2 cellular contexts compared by ENCODE assay signal in the genomic region with DNA sequence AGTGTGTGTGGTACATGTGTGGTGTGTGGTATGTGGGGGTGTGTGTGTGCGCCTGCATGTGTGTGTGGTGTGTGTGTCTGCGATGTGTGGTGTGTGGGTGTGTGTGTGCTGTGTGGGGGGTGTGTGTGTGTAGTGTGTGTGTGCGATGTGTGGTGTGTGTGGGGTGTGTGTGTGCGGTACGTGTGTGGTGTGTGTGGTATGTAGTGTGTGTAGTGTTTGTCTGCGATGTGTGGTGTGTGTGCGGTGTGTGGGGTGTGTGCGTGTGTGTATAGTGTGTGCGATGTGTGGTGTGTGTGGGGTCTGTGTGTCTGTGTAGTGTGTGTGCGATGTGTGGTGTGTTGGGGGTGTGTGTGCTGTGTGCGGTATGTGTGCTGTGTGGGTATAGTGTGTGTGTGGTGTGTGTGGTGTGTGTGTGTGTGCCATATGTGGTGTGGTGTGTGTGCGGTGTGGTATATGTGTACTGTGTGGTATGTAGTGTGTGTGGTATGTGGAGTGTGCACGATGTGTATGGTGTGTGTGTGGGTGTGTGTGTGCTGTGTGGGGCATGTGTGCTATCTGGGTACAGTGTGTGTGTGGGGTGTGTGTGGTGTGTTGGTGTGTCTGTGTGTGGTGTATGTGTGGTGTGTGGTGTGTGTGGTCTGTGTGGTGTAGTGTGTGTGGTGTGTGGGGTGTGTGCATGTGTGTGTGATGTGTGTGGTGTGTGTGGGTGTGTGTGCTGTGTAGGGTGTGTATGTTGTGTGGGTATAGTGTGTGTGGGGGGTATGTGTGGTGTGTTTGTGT.
A peak's percentile ranks its signal among the peaks of the same experiment; 100 is the strongest.
TF ChIP-seq lines count a peak whose summit lies in the region.

No MANE protein-coding gene starts in this region.

TF ChIP-seq in HEK293, 187 proteins besides CTCF, POLR2A, EP300 and RAD21 (continues in another document):
- peak; percentile 8; the same call in 1 of the 2 replicates for TF ChIP-seq SALL2 (tag by site-specific recombination; IDR thresholded peaks at IDR 0.05; ENCODE audit: borderline replicate concordance)
- TF ChIP-seq ZNF830 (tag by site-specific recombination; IDR thresholded peaks at IDR 0.05; ENCODE audit: low read depth): no peak
- peak; percentile 60; the same call in 1 of the 2 replicates for TF ChIP-seq ZNF211 (tag by site-specific recombination; IDR thresholded peaks at IDR 0.05; ENCODE audit: low read depth)
- TF ChIP-seq ZNF175 (tag by site-specific recombination; IDR thresholded peaks at IDR 0.05): peak; percentile 17; the same call in 1 of the 2 replicates
- peak; percentile 45 for TF ChIP-seq ZSCAN23 (tag by site-specific recombination; IDR thresholded peaks at IDR 0.05)
- TF ChIP-seq ZNF133 (tag by site-specific recombination; IDR thresholded peaks at IDR 0.05): 0 out of 2 replicates have a peak, but pooled peaks have one; percentile 21
- TF ChIP-seq ZNF561 (tag by site-specific recombination; IDR thresholded peaks at IDR 0.05; ENCODE audit: borderline replicate concordance): no peak
- TF ChIP-seq, protein P1, sequence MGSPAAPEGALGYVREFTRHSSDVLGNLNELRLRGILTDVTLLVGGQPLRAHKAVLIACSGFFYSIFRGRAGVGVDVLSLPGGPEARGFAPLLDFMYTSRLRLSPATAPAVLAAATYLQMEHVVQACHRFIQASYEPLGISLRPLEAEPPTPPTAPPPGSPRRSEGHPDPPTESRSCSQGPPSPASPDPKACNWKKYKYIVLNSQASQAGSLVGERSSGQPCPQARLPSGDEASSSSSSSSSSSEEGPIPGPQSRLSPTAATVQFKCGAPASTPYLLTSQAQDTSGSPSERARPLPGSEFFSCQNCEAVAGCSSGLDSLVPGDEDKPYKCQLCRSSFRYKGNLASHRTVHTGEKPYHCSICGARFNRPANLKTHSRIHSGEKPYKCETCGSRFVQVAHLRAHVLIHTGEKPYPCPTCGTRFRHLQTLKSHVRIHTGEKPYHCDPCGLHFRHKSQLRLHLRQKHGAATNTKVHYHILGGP (tag by site-specific recombination; IDR thresholded peaks at IDR 0.05): peak; percentile 7; the same call in 1 of the 2 replicates
- TF ChIP-seq, protein P2, sequence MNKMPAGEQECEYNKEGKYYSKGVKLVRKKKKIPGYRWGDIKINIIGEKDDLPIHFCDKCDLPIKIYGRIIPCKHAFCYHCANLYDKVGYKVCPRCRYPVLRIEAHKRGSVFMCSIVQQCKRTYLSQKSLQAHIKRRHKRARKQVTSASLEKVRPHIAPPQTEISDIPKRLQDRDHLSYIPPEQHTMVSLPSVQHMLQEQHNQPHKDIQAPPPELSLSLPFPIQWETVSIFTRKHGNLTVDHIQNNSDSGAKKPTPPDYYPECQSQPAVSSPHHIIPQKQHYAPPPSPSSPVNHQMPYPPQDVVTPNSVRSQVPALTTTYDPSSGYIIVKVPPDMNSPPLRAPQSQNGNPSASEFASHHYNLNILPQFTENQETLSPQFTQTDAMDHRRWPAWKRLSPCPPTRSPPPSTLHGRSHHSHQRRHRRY (tag by site-specific recombination; IDR thresholded peaks at IDR 0.05): 0 out of 2 replicates have a peak, but pooled peaks have one; percentile 27
- peak; percentile 30; the same call in 1 of the 2 replicates for TF ChIP-seq ZNF701 (tag by site-specific recombination; IDR thresholded peaks at IDR 0.05)
- TF ChIP-seq, protein P3, sequence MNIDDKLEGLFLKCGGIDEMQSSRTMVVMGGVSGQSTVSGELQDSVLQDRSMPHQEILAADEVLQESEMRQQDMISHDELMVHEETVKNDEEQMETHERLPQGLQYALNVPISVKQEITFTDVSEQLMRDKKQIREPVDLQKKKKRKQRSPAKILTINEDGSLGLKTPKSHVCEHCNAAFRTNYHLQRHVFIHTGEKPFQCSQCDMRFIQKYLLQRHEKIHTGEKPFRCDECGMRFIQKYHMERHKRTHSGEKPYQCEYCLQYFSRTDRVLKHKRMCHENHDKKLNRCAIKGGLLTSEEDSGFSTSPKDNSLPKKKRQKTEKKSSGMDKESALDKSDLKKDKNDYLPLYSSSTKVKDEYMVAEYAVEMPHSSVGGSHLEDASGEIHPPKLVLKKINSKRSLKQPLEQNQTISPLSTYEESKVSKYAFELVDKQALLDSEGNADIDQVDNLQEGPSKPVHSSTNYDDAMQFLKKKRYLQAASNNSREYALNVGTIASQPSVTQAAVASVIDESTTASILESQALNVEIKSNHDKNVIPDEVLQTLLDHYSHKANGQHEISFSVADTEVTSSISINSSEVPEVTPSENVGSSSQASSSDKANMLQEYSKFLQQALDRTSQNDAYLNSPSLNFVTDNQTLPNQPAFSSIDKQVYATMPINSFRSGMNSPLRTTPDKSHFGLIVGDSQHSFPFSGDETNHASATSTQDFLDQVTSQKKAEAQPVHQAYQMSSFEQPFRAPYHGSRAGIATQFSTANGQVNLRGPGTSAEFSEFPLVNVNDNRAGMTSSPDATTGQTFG (tag by site-specific recombination; IDR thresholded peaks at IDR 0.05; ENCODE audit: borderline replicate concordance): peak; percentile 50; the same call in 1 of the 2 replicates
- peak; percentile 57 for TF ChIP-seq ZFHX2 (tag by site-specific recombination; conservative IDR thresholded peaks at IDR 0.05)
- TF ChIP-seq ZNF112 (tag by site-specific recombination; IDR thresholded peaks at IDR 0.05): no peak
- no peak for TF ChIP-seq KLF10 (tag by site-specific recombination; IDR thresholded peaks at IDR 0.05)
- no peak for TF ChIP-seq ZXDB (tag by site-specific recombination; IDR thresholded peaks at IDR 0.05)
- TF ChIP-seq ZNF366 (tag by site-specific recombination; conservative IDR thresholded peaks at IDR 0.05): no peak
- TF ChIP-seq, protein P4, sequence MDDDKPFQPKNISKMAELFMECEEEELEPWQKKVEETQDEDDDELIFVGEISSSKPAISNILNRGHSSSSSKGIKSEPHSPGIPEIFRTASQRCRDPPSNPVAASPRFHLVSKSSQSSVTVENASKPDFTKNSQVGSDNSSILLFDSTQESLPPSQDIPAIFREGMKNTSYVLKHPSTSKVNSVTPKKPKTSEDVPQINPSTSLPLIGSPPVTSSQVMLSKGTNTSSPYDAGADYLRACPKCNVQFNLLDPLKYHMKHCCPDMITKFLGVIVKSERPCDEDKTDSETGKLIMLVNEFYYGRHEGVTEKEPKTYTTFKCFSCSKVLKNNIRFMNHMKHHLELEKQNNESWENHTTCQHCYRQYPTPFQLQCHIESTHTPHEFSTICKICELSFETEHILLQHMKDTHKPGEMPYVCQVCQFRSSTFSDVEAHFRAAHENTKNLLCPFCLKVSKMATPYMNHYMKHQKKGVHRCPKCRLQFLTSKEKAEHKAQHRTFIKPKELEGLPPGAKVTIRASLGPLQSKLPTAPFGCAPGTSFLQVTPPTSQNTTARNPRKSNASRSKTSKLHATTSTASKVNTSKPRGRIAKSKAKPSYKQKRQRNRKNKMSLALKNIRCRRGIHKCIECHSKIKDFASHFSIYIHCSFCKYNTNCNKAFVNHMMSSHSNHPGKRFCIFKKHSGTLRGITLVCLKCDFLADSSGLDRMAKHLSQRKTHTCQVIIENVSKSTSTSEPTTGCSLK (tag by site-specific recombination; IDR thresholded peaks at IDR 0.05): 0 out of 2 replicates have a peak, but pooled peaks have one; percentile 33
- TF ChIP-seq ZNF558 (tag by site-specific recombination; IDR thresholded peaks at IDR 0.05): no peak

TF ChIP-seq in GM12878, 131 proteins besides CTCF, POLR2A, EP300 and RAD21:
- no peak for TF ChIP-seq POLR2AphosphoS5 (IDR thresholded peaks at IDR 0.05; ENCODE audit: low read length)
- TF ChIP-seq SUPT20H (IDR thresholded peaks at IDR 0.05; ENCODE audit: borderline replicate concordance, control insufficient read depth, low read depth, low read length): no peak
- TF ChIP-seq, protein P5, sequence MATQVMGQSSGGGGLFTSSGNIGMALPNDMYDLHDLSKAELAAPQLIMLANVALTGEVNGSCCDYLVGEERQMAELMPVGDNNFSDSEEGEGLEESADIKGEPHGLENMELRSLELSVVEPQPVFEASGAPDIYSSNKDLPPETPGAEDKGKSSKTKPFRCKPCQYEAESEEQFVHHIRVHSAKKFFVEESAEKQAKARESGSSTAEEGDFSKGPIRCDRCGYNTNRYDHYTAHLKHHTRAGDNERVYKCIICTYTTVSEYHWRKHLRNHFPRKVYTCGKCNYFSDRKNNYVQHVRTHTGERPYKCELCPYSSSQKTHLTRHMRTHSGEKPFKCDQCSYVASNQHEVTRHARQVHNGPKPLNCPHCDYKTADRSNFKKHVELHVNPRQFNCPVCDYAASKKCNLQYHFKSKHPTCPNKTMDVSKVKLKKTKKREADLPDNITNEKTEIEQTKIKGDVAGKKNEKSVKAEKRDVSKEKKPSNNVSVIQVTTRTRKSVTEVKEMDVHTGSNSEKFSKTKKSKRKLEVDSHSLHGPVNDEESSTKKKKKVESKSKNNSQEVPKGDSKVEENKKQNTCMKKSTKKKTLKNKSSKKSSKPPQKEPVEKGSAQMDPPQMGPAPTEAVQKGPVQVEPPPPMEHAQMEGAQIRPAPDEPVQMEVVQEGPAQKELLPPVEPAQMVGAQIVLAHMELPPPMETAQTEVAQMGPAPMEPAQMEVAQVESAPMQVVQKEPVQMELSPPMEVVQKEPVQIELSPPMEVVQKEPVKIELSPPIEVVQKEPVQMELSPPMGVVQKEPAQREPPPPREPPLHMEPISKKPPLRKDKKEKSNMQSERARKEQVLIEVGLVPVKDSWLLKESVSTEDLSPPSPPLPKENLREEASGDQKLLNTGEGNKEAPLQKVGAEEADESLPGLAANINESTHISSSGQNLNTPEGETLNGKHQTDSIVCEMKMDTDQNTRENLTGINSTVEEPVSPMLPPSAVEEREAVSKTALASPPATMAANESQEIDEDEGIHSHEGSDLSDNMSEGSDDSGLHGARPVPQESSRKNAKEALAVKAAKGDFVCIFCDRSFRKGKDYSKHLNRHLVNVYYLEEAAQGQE (IDR thresholded peaks at IDR 0.05; ENCODE audit: low read depth, low read length): no peak
- TF ChIP-seq YY1 (IDR thresholded peaks at IDR 0.05; ENCODE audit: low read depth, low read length): no peak
- TF ChIP-seq, protein P6, sequence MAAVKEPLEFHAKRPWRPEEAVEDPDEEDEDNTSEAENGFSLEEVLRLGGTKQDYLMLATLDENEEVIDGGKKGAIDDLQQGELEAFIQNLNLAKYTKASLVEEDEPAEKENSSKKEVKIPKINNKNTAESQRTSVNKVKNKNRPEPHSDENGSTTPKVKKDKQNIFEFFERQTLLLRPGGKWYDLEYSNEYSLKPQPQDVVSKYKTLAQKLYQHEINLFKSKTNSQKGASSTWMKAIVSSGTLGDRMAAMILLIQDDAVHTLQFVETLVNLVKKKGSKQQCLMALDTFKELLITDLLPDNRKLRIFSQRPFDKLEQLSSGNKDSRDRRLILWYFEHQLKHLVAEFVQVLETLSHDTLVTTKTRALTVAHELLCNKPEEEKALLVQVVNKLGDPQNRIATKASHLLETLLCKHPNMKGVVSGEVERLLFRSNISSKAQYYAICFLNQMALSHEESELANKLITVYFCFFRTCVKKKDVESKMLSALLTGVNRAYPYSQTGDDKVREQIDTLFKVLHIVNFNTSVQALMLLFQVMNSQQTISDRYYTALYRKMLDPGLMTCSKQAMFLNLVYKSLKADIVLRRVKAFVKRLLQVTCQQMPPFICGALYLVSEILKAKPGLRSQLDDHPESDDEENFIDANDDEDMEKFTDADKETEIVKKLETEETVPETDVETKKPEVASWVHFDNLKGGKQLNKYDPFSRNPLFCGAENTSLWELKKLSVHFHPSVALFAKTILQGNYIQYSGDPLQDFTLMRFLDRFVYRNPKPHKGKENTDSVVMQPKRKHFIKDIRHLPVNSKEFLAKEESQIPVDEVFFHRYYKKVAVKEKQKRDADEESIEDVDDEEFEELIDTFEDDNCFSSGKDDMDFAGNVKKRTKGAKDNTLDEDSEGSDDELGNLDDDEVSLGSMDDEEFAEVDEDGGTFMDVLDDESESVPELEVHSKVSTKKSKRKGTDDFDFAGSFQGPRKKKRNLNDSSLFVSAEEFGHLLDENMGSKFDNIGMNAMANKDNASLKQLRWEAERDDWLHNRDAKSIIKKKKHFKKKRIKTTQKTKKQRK (IDR thresholded peaks at IDR 0.05; ENCODE audit: low read depth, low read length): no peak
- TF ChIP-seq CREM (IDR thresholded peaks at IDR 0.05; ENCODE audit: low read depth): no peak
- TF ChIP-seq, protein P7, sequence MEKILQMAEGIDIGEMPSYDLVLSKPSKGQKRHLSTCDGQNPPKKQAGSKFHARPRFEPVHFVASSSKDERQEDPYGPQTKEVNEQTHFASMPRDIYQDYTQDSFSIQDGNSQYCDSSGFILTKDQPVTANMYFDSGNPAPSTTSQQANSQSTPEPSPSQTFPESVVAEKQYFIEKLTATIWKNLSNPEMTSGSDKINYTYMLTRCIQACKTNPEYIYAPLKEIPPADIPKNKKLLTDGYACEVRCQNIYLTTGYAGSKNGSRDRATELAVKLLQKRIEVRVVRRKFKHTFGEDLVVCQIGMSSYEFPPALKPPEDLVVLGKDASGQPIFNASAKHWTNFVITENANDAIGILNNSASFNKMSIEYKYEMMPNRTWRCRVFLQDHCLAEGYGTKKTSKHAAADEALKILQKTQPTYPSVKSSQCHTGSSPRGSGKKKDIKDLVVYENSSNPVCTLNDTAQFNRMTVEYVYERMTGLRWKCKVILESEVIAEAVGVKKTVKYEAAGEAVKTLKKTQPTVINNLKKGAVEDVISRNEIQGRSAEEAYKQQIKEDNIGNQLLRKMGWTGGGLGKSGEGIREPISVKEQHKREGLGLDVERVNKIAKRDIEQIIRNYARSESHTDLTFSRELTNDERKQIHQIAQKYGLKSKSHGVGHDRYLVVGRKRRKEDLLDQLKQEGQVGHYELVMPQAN (conservative IDR thresholded peaks at IDR 0.05): no peak
- TF ChIP-seq NFIC (IDR thresholded peaks at IDR 0.05; ENCODE audit: low read depth, low read length): no peak
- TF ChIP-seq, protein P8, sequence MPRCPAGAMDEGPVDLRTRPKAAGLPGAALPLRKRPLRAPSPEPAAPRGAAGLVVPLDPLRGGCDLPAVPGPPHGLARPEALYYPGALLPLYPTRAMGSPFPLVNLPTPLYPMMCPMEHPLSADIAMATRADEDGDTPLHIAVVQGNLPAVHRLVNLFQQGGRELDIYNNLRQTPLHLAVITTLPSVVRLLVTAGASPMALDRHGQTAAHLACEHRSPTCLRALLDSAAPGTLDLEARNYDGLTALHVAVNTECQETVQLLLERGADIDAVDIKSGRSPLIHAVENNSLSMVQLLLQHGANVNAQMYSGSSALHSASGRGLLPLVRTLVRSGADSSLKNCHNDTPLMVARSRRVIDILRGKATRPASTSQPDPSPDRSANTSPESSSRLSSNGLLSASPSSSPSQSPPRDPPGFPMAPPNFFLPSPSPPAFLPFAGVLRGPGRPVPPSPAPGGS (IDR thresholded peaks at IDR 0.05; ENCODE audit: borderline replicate concordance, insufficient read depth, low read depth, low read length, poor library complexity, severe bottlenecking): peak; percentile 91
- TF ChIP-seq FOXK2 (IDR thresholded peaks at IDR 0.05): 0 out of 2 replicates have a peak, but pooled peaks have one; percentile 13
- TF ChIP-seq CREB1 (IDR thresholded peaks at IDR 0.05; ENCODE audit: low read depth): no peak
